In genomic region chrX:40008841-40009461, GRCh38 we compare ENCODE assay signal across 8 cellular contexts.
DNase-seq lines count a peak whose midpoint lies in the region; ATAC-seq and TF ChIP-seq lines count a peak whose summit lies in the region.

No MANE protein-coding gene starts in this region.

- no peak overlapping the region for H3K4me3 ChIP-seq in fibroblast of pulmonary artery (replicated peaks; ENCODE audit: low read depth, low read length)
- H3K4me3 ChIP-seq in skin epidermis: peak overlapping the region in 4 of 7 experiments; percentile 5 to 25 (median 10)

- H3K4me3 Mint-ChIP-seq in WTC11: peak overlapping the region; percentile 81

- CTCF ChIA-PET in WTC11 (lab: Charles Lee): interaction anchor here (1.0 to 1.3 kb wide), 2 partner anchors 48 to 142 kb away, joined by 3 read pairs; no protein-coding TSS in a partner anchor

- H3K9me3 Mint-ChIP-seq in WTC11: no peaks in the 10 kb centered on the region

- TF ChIP-seq CTCF in WTC11 (IDR thresholded peaks at IDR 0.05): no peak
- TF ChIP-seq CTCF in fibroblast of pulmonary artery (IDR thresholded peaks at IDR 0.05; ENCODE audit: low read length, missing control alignments): no peak

- ATAC-seq in WTC11: no peak
- ATAC-seq in HG03175 (IDR thresholded peaks at IDR 0.05; ENCODE audit: unreplicated experiment): no peak

- H3K27ac Mint-ChIP-seq in WTC11: no peak overlapping the region

- POLR2A ChIA-PET in WTC11 (lab: Charles Lee): interaction anchor here (0.5 kb wide), 1 partner anchor 24 kb away, joined by 4 read pairs; no protein-coding TSS in a partner anchor

- DNase-seq in NCI-H526 (lab: John Stamatoyannopoulos, UW): peak; percentile 47 to 79
- no peak for DNase-seq in NCI-H526 treated with DMSO at 0.1 percent for 48 hours (lab: John Stamatoyannopoulos, UW)
- peak; percentile 36 for DNase-seq in WTC11 (ENCODE audit: low spot score)
- DNase-seq in fibroblast of pulmonary artery (ENCODE audit: low read depth): peak; percentile 9
- DNase-seq in GM19240 (ENCODE audit: insufficient read length, low spot score): no peak
- DNase-seq in iPS-NIHi7 (ENCODE audit: extremely low spot score): no peak

- H3K27ac ChIP-seq in skin epidermis: peak overlapping the region in 3 of 21 experiments; percentile 16 to 79 (median 30)

- H3K36me3 Mint-ChIP-seq in WTC11: no peaks in the 10 kb centered on the region

- H3K27me3 Mint-ChIP-seq in WTC11 (ENCODE audit: low read depth): peaks cover 72% of the 10 kb centered on the region

- H3K4me1 Mint-ChIP-seq in WTC11: peaks cover 39% of the 10 kb centered on the region

TF ChIP-seq in WTC11, 78 proteins besides CTCF, POLR2A, EP300 and RAD21:
- TF ChIP-seq FOXP1 (CRISPR knock-in tag; IDR thresholded peaks at IDR 0.05; ENCODE audit: borderline replicate concordance) (no peak), MYBL2 (CRISPR knock-in tag; IDR thresholded peaks at IDR 0.05) (no peak), ZNF121 (CRISPR knock-in tag; IDR thresholded peaks at IDR 0.05) (no peak), CREB1 (CRISPR knock-in tag; IDR thresholded peaks at IDR 0.05) (no peak), FOXJ3 (CRISPR knock-in tag; IDR thresholded peaks at IDR 0.05; ENCODE audit: borderline replicate concordance) (no peak), SMAD3 (CRISPR knock-in tag; IDR thresholded peaks at IDR 0.05; ENCODE audit: borderline replicate concordance) (no peak), SMAD4 (CRISPR knock-in tag; IDR thresholded peaks at IDR 0.05) (no peak), FOXK1 (CRISPR knock-in tag; IDR thresholded peaks at IDR 0.05) (no peak), CBFB (CRISPR knock-in tag; IDR thresholded peaks at IDR 0.05; ENCODE audit: low read depth) (no peak), CREM (CRISPR knock-in tag; IDR thresholded peaks at IDR 0.05) (no peak), HMGXB4 (CRISPR knock-in tag; IDR thresholded peaks at IDR 0.05) (no peak), MXD4 (CRISPR knock-in tag; IDR thresholded peaks at IDR 0.05; ENCODE audit: borderline replicate concordance) (no peak), EMX1 (CRISPR knock-in tag; IDR thresholded peaks at IDR 0.05) (no peak), NFYB (CRISPR knock-in tag; conservative IDR thresholded peaks at IDR 0.05; ENCODE audit: low read depth) (no peak), PRRX2 (CRISPR knock-in tag; IDR thresholded peaks at IDR 0.05) (no peak), NFE2L1 (CRISPR knock-in tag; IDR thresholded peaks at IDR 0.05) (no peak), ZNF263 (CRISPR knock-in tag; IDR thresholded peaks at IDR 0.05; ENCODE audit: low read depth) (no peak), ZNF317 (CRISPR knock-in tag; IDR thresholded peaks at IDR 0.05; ENCODE audit: borderline replicate concordance, low read depth) (no peak), ZNF512 (CRISPR knock-in tag; IDR thresholded peaks at IDR 0.05; ENCODE audit: borderline replicate concordance) (no peak), JUN (CRISPR knock-in tag; IDR thresholded peaks at IDR 0.05) (no peak)

Comparison
In these comparisons a context has a peak if more than half of its experiments do, and no peak if none do; other contexts are left out.
1. DNase-seq: peak in NCI-H526 (2 of 2), WTC11 (single experiment) and fibroblast of pulmonary artery (single experiment); none in NCI-H526 treated with DMSO at 0.1 percent for 48 hours (single experiment), GM19240 (single experiment) and iPS-NIHi7 (single experiment).